Comparison of ENCODE assay signal across 18 cellular contexts in genomic region chr6:157037165-157037564, GRCh38.
DNase-seq lines count a peak whose midpoint lies in the region; ATAC-seq and TF ChIP-seq lines count a peak whose summit lies in the region.
"Had no signal": no experiment of that assay in that cellular context is flagged by ENCODE, and none has a peak within 500 bp of the region (broad histone marks: within the 10 kb centered on the region; RNA-seq: fewer than 3 reads in every experiment).

No MANE protein-coding gene starts in this region.

- H3K4me1 Mint-ChIP-seq in GM23338, result peaks cover 23% of the 10 kb centered on the region

- H4K20me1 ChIP-seq in GM23338 (replicated peaks; ENCODE audit: insufficient read depth), result no peaks in the 10 kb centered on the region

- no peaks in the 10 kb centered on the region for H3K36me3 ChIP-seq in GM23338 (ENCODE audit: insufficient read depth)
- H3K36me3 ChIP-seq in ascending aorta, result no peaks in the 10 kb centered on the region

- ATAC-seq in GM23338 (peak; percentile 61), HG03159 (IDR thresholded peaks at IDR 0.05; ENCODE audit: unreplicated experiment) (no peak), GM21423 (IDR thresholded peaks at IDR 0.05; ENCODE audit: unreplicated experiment) (no peak)
- ATAC-seq: effector memory CD8-positive, alpha-beta T cell; GM12878 had no signal

- no peaks in the 10 kb centered on the region for H3K27me3 ChIP-seq in GM23338 (ENCODE audit: insufficient read depth)
- no peaks in the 10 kb centered on the region for H3K27me3 ChIP-seq in ascending aorta

- peak overlapping the region; percentile 27; the same call in 1 of the 2 replicates for H3K4me3 ChIP-seq in GM23338
- peak overlapping the region in 1 of 2 donors; percentile 7 for H3K4me3 ChIP-seq in ascending aorta
- H3K4me3 ChIP-seq in retinal pigment epithelial cell (ENCODE audit: low read length), result peak overlapping the region; percentile 1
- no peak overlapping the region for H3K4me3 ChIP-seq in foreskin fibroblast (ENCODE audit: low read depth in 1 of 2, low read length in 2 of 2)
- H3K4me3 ChIP-seq: GM12878 had no signal

- H3F3A ChIP-seq in GM23338 (replicated peaks; ENCODE audit: low read depth), result no peaks in the 10 kb centered on the region

- intact Hi-C loops in ascending aorta (cut with DNase I), result loop anchor here (5.0 kb wide), 1 partner anchor 130 kb away; no protein-coding TSS in a partner anchor

- H3K9me3 Mint-ChIP-seq in GM23338, result no peaks in the 10 kb centered on the region
- H3K9me3 Mint-ChIP-seq: activated naive CD8-positive, alpha-beta T cell treated with anti-CD3 and anti-CD28 coated beads for 36 hours; CD8-positive, alpha-beta memory T cell; effector memory CD8-positive, alpha-beta T cell had no signal

- H3K36me3 Mint-ChIP-seq in GM23338 (ENCODE audit: low read depth), result no peaks in the 10 kb centered on the region
- H3K36me3 Mint-ChIP-seq: activated naive CD8-positive, alpha-beta T cell treated with anti-CD3 and anti-CD28 coated beads for 36 hours had no signal

- peaks cover 30% of the 10 kb centered on the region for H3K79me2 ChIP-seq in GM23338 (replicated peaks; ENCODE audit: insufficient read depth)

- peaks cover 5% of the 10 kb centered on the region for H3K27me3 Mint-ChIP-seq in GM23338 (ENCODE audit: insufficient read depth, low read depth, poor library complexity)
- H3K27me3 Mint-ChIP-seq: activated naive CD8-positive, alpha-beta T cell treated with anti-CD3 and anti-CD28 coated beads for 36 hours; CD8-positive, alpha-beta memory T cell; effector memory CD8-positive, alpha-beta T cell had no signal

- H3K27ac ChIP-seq in GM23338 (ENCODE audit: low read depth) (peak overlapping the region; percentile 36), ascending aorta (peak overlapping the region; percentile 8 to 32)

- DNase-seq in GM23338 (ENCODE audit: low spot score), result peak; percentile 44
- no peak for DNase-seq in ascending aorta (ENCODE audit: low spot score in 2 of 2)
- peak; percentile 37 for DNase-seq in glomerular visceral epithelial cell (ENCODE audit: extremely low spot score)
- no peak for DNase-seq in retinal pigment epithelial cell (ENCODE audit: low read depth)
- DNase-seq in foreskin fibroblast, result no peak
- DNase-seq in SK-N-DZ (ENCODE audit: low spot score), result no peak
- DNase-seq: activated CD4-positive, alpha-beta T cell treated with anti-CD3 and anti-CD28 coated beads, Interleukin-2, amount 50 U/mL, for 1 hour; activated naive CD8-positive, alpha-beta T cell treated with anti-CD3 and anti-CD28 coated beads for 36 hours; activated T-cell treated with anti-CD3 and anti-CD28 coated beads for 4 hours; CD8-positive, alpha-beta memory T cell; effector memory CD8-positive, alpha-beta T cell; KG1; NCI-H1694; SIG-M5; stimulated activated naive CD4-positive, alpha-beta T cell had no signal

- H3K4me3 Mint-ChIP-seq in GM23338, result no peak overlapping the region
- H3K4me3 Mint-ChIP-seq: activated naive CD8-positive, alpha-beta T cell treated with anti-CD3 and anti-CD28 coated beads for 36 hours; CD8-positive, alpha-beta memory T cell; effector memory CD8-positive, alpha-beta T cell had no signal

- H3K9me3 ChIP-seq in ascending aorta, result no peaks in the 10 kb centered on the region

- H3K4me1 ChIP-seq in GM23338 (ENCODE audit: insufficient read depth), result peaks cover 45% of the 10 kb centered on the region
- peaks cover 4 to 39% of the 10 kb centered on the region in 2 donors for H3K4me1 ChIP-seq in ascending aorta

- no peak for TF ChIP-seq CTCF in GM23338 (conservative IDR thresholded peaks at IDR 0.05; ENCODE audit: low read depth in 2 of 2)
- TF ChIP-seq CTCF in ascending aorta (IDR thresholded peaks at IDR 0.05), result no peak
- TF ChIP-seq CTCF in retinal pigment epithelial cell (conservative IDR thresholded peaks at IDR 0.05; ENCODE audit: low read depth, low read length), result no peak
- no peak for TF ChIP-seq CTCF in foreskin fibroblast (IDR thresholded peaks at IDR 0.05; ENCODE audit: low read depth, low read length)

- no peak overlapping the region for H2AFZ ChIP-seq in GM23338

- H3K9me2 ChIP-seq in GM23338 (ENCODE audit: insufficient read depth), result no peaks in the 10 kb centered on the region

- no peak overlapping the region for H3K27ac Mint-ChIP-seq in GM23338
- H3K27ac Mint-ChIP-seq: activated naive CD8-positive, alpha-beta T cell treated with anti-CD3 and anti-CD28 coated beads for 36 hours; CD8-positive, alpha-beta memory T cell; effector memory CD8-positive, alpha-beta T cell had no signal

- peak overlapping the region; percentile 64 for H3K4me2 ChIP-seq in GM23338

TF ChIP-seq in GM23338, 12 proteins besides CTCF, POLR2A, EP300 and RAD21:
- TF ChIP-seq EZH2phosphoT487 (IDR thresholded peaks at IDR 0.05; ENCODE audit: unreplicated experiment), result no peak
- TF ChIP-seq CREB1 (CRISPR knock-in tag; IDR thresholded peaks at IDR 0.05; ENCODE audit: low read depth), result no peak
- TF ChIP-seq ZNF462 (CRISPR knock-in tag; IDR thresholded peaks at IDR 0.05), result no peak
- no peak for TF ChIP-seq POLR2AphosphoS5 (IDR thresholded peaks at IDR 0.05; ENCODE audit: low read depth)
- TF ChIP-seq JUNB (IDR thresholded peaks at IDR 0.05; ENCODE audit: unreplicated experiment), result no peak
- TF ChIP-seq STAT1 (IDR thresholded peaks at IDR 0.05; ENCODE audit: unreplicated experiment), result no peak

Comparison
In these comparisons a context has a peak if more than half of its experiments do, and no peak if none do; other contexts are left out.
1. DNase-seq: peak in GM23338 (single experiment) and glomerular visceral epithelial cell (single experiment); none in ascending aorta (0 of 2), retinal pigment epithelial cell (single experiment), foreskin fibroblast (0 of 2) and SK-N-DZ (single experiment).
2. H3K4me3 ChIP-seq: peak in GM23338 (single experiment) and retinal pigment epithelial cell (single experiment); none in foreskin fibroblast (0 of 2).